In genomic region chr11:114099392-114100178, GRCh38 we compare ENCODE assay signal across 10 cellular contexts. TPM values are rescaled to one million over a fixed set of nuclear protein-coding genes. Genes with fewer than 3 reads are reported as not detected.
DNase-seq lines count a peak whose midpoint lies in the region; ATAC-seq and TF ChIP-seq lines count a peak whose summit lies in the region.
"Had no signal": no experiment of that assay in that cellular context is flagged by ENCODE, and none has a peak within 500 bp of the region (broad histone marks: within the 10 kb centered on the region; RNA-seq: fewer than 3 reads in every experiment).

No MANE protein-coding gene starts in this region.

- peak overlapping the region in 4 of 7 donors; percentile 19 to 88 (median 56) for H3K27ac Mint-ChIP-seq in CD4-positive, alpha-beta memory T cell
- H3K27ac Mint-ChIP-seq in neural crest cell (ENCODE audit: unreplicated experiment): peak overlapping the region; percentile 52
- H3K27ac Mint-ChIP-seq in activated naive CD8-positive, alpha-beta T cell treated with anti-CD3 and anti-CD28 coated beads, Interleukin-2, amount 50 U/mL, for 24 hours: no peak overlapping the region

- H3K9me3 Mint-ChIP-seq in CD4-positive, alpha-beta memory T cell: no peaks in the 10 kb centered on the region
- H3K9me3 Mint-ChIP-seq in neural crest cell: no peaks in the 10 kb centered on the region
- H3K9me3 Mint-ChIP-seq in activated naive CD8-positive, alpha-beta T cell treated with anti-CD3 and anti-CD28 coated beads, Interleukin-2, amount 50 U/mL, for 24 hours: no peaks in the 10 kb centered on the region

- CTCF ChIA-PET in CD4-positive, alpha-beta memory T cell (lab: Charles Lee; ENCODE audit: partially characterized antibody): interaction anchor here (1.0 to 1.7 kb wide), 4 partner anchors 35 to 161 kb away, joined by 3 to 4 read pairs (median 3); no protein-coding TSS in a partner anchor
- CTCF ChIA-PET in HEK293 (lab: Yijun Ruan, JAX): interaction anchor here (0.8 to 1.1 kb wide), 3 partner anchors 13 to 203 kb away, joined by 3 read pairs; no protein-coding TSS in a partner anchor

- no peak overlapping the region for H3K27ac ChIP-seq in CD4-positive, alpha-beta memory T cell (ENCODE audit: low read depth, low read length)
- H3K27ac ChIP-seq in HEK293 (ENCODE audit: extremely low read depth, low read depth, low read length) (no peak overlapping the region), coronary artery (peak overlapping the region; percentile 38 to 48)

- intact Hi-C loops in CD4-positive, alpha-beta memory T cell (cut with micrococcal nuclease): loop anchor here (5.0 kb wide), 1 partner anchor 32 kb away; no protein-coding TSS in a partner anchor

- peaks cover 20% of the 10 kb centered on the region for H3K4me1 ChIP-seq in CD4-positive, alpha-beta memory T cell (ENCODE audit: insufficient read depth, low read length)
- peaks cover 15% of the 10 kb centered on the region for H3K4me1 ChIP-seq in HEK293 (ENCODE audit: control insufficient read depth, insufficient read depth, low read length)

- no peak overlapping the region for H3K4me3 ChIP-seq in CD4-positive, alpha-beta memory T cell (ENCODE audit: low read length in 2 of 2)
- H3K4me3 ChIP-seq in HEK293 (ENCODE audit: low read depth, low read length) (no peak overlapping the region), coronary artery (peak overlapping the region; percentile 46)
- H3K4me3 ChIP-seq: MG63 had no signal

- no peaks in the 10 kb centered on the region for H3K27me3 Mint-ChIP-seq in CD4-positive, alpha-beta memory T cell
- H3K27me3 Mint-ChIP-seq in neural crest cell (ENCODE audit: low read depth): no peaks in the 10 kb centered on the region
- H3K27me3 Mint-ChIP-seq in activated naive CD8-positive, alpha-beta T cell treated with anti-CD3 and anti-CD28 coated beads, Interleukin-2, amount 50 U/mL, for 24 hours: no peaks in the 10 kb centered on the region

- H3K36me3 ChIP-seq in CD4-positive, alpha-beta memory T cell (ENCODE audit: insufficient read depth, low read length): no peaks in the 10 kb centered on the region
- H3K36me3 ChIP-seq in HEK293 (ENCODE audit: control insufficient read depth in 2 of 2, insufficient read depth in 1 of 2, low read length in 2 of 2): no peaks in the 10 kb centered on the region
- H3K36me3 ChIP-seq: MG63 had no signal

- peaks cover 30 to 53% (median 38%) of the 10 kb centered on the region in 4 donors for H3K4me1 Mint-ChIP-seq in CD4-positive, alpha-beta memory T cell
- H3K4me1 Mint-ChIP-seq in neural crest cell: peaks cover 83% of the 10 kb centered on the region
- H3K4me1 Mint-ChIP-seq in activated naive CD8-positive, alpha-beta T cell treated with anti-CD3 and anti-CD28 coated beads, Interleukin-2, amount 50 U/mL, for 24 hours: peaks cover 45% of the 10 kb centered on the region

- H3K27me3 ChIP-seq in CD4-positive, alpha-beta memory T cell (ENCODE audit: insufficient read depth, low read length): no peaks in the 10 kb centered on the region

- no peak for ATAC-seq in HG02840 (IDR thresholded peaks at IDR 0.05; ENCODE audit: low FRiP score, unreplicated experiment)
- ATAC-seq in activated naive CD8-positive, alpha-beta T cell treated with anti-CD3 and anti-CD28 coated beads, Interleukin-2, amount 50 U/mL, for 24 hours: no peak
- ATAC-seq: PC-3 had no signal

- no peaks in the 10 kb centered on the region for H3K36me3 Mint-ChIP-seq in CD4-positive, alpha-beta memory T cell
- no peaks in the 10 kb centered on the region for H3K36me3 Mint-ChIP-seq in neural crest cell (ENCODE audit: low read depth)
- no peaks in the 10 kb centered on the region for H3K36me3 Mint-ChIP-seq in activated naive CD8-positive, alpha-beta T cell treated with anti-CD3 and anti-CD28 coated beads, Interleukin-2, amount 50 U/mL, for 24 hours (ENCODE audit: low read depth)

- POLR2A ChIA-PET in CD4-positive, alpha-beta memory T cell (lab: Charles Lee; ENCODE audit: partially characterized antibody): interaction anchor here (1.1 kb wide), 1 partner anchor 17 kb away, joined by 3 read pairs; no protein-coding TSS in a partner anchor
- POLR2A ChIA-PET in HEK293 (lab: Yijun Ruan, JAX): no interaction called here

- DNase-seq in CD4-positive, alpha-beta memory T cell: no peak
- DNase-seq in coronary artery (ENCODE audit: low spot score) (no peak), neural crest cell (ENCODE audit: low read depth, low spot score) (no peak), hepatic stellate cell (ENCODE audit: low spot score) (no peak)
- DNase-seq in stimulated activated naive CD4-positive, alpha-beta T cell treated with Interleukin-2 at 50 U/mL for 16 hours (lab: John Stamatoyannopoulos, UW): no peak
- no peak for DNase-seq in activated naive CD8-positive, alpha-beta T cell treated with anti-CD3 and anti-CD28 coated beads, Interleukin-2, amount 50 U/mL, for 24 hours
- DNase-seq: MG63, PC-3 had no signal

- TF ChIP-seq CTCF in HEK293 (tag by site-specific recombination; IDR thresholded peaks at IDR 0.05): no peak
- no peak for TF ChIP-seq CTCF in coronary artery (IDR thresholded peaks at IDR 0.05)
- no peak for TF ChIP-seq CTCF in neural crest cell (conservative IDR thresholded peaks at IDR 0.05)

- no peak overlapping the region for H3K4me3 Mint-ChIP-seq in CD4-positive, alpha-beta memory T cell
- H3K4me3 Mint-ChIP-seq in neural crest cell: no peak overlapping the region
- no peak overlapping the region for H3K4me3 Mint-ChIP-seq in activated naive CD8-positive, alpha-beta T cell treated with anti-CD3 and anti-CD28 coated beads, Interleukin-2, amount 50 U/mL, for 24 hours

- no peaks in the 10 kb centered on the region for H3K9me3 ChIP-seq in CD4-positive, alpha-beta memory T cell (ENCODE audit: control insufficient read depth in 1 of 2, low read length in 2 of 2)
- no peaks in the 10 kb centered on the region for H3K9me3 ChIP-seq in HEK293 (ENCODE audit: control insufficient read depth, insufficient read depth, low read depth, low read length)
- H3K9me3 ChIP-seq: MG63 had no signal

TF ChIP-seq in HEK293, 187 proteins besides CTCF, POLR2A, EP300 and RAD21:
- TF ChIP-seq ZBTB20 (tag by site-specific recombination; IDR thresholded peaks at IDR 0.05) (peak; percentile 22; the same call in 1 of the 2 replicates), ZBTB11 (tag by site-specific recombination; conservative IDR thresholded peaks at IDR 0.05; ENCODE audit: low read depth) (no peak)
TF ChIP-seq in HEK293: peak in this region for 1.

RNA-seq across cellular contexts. Expression of gene ZBTB16, which starts 40.1 kb away (rescaled TPM):
- 1 to 10 TPM; 5.6 to 8.2 TPM for total RNA-seq in CD4-positive, alpha-beta memory T cell
- 10 to 100 TPM in 1 of 2 donors, 1 to 10 TPM in 1; 9.0 to 28.4 TPM for polyA plus RNA-seq in CD4-positive, alpha-beta memory T cell
- total RNA-seq in neural crest cell: 36.6 and 39.4 TPM in 2 replicates
- total RNA-seq: PC-3 had no signal

Comparison
In these comparisons a context has a peak if more than half of its experiments do, and no peak if none do; other contexts are left out.
1. H3K27ac ChIP-seq: peak in coronary artery (2 of 2); none in CD4-positive, alpha-beta memory T cell (single experiment) and HEK293 (single experiment).